ENCODE assay signal across 7 cellular contexts in the genomic region with DNA sequence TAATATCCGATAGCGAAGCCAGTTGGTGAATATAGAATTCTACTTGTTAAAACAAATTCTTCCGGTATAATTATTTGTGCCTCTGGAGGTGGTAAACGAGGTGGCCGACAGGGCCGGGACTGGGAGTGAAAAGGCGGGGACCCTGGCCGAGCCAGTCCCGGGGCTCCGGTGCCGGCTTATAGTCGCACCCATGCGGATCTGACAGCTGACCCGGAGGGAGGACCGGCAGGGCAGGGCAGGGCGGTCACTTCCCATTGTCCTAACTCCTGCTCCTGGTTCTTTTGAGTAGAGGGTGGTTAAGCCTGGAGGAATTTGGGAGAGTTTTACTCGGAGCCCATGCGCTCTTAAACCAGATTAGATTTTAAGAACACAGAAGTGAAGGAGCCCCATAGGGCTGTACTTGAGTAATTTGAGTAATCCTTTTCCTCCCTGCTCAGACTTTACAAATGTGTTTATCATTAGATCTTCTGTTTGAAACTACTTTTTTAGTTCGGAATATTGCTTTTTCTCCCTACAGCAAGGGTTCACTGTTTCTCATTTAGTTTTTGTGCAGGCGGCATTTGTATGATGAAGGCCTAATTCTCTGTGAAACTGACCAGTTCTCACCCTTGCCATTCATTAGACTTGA. TPM values are rescaled to one million over a fixed set of nuclear protein-coding genes. Genes with fewer than 3 reads are reported as not detected.
DNase-seq lines count a peak whose midpoint lies in the region; ATAC-seq lines count a peak whose summit lies in the region.

No MANE protein-coding gene starts in this region.

- no peaks in the 10 kb centered on the region for H3K27me3 ChIP-seq in GM23248 (replicated peaks; ENCODE audit: insufficient read depth)

- H3K9me2 ChIP-seq in GM23248 (ENCODE audit: insufficient read depth): no peaks in the 10 kb centered on the region

- H3K9me3 ChIP-seq in GM23248 (ENCODE audit: low read depth): no peaks in the 10 kb centered on the region

- 0 out of 2 replicates have a peak overlapping the region, but pooled peaks have one; percentile 2 for H3K27ac ChIP-seq in GM23248
- H3K27ac ChIP-seq in caudate nucleus (ENCODE audit: low read depth, low read length): peak overlapping the region; percentile 83

- peak overlapping the region; percentile 88 for H3K4me3 ChIP-seq in GM23248

- intact Hi-C loops in left colon (cut with DNase I, micrococcal nuclease): loop anchor here in 1 of 2 donors (5.0 kb wide), 1 partner anchor 215 kb away; no protein-coding TSS in a partner anchor

- H3K4me1 ChIP-seq in GM23248 (ENCODE audit: insufficient read depth): peaks cover 18% of the 10 kb centered on the region; the same call in 1 of the 2 replicates

- WGBS in GM23248 (ENCODE audit: low coverage in 1 of 2, low lambda C conversion rate in 2 of 2, missing lambda C conversion rate in 2 of 2), 2 experiments: 3 to 4% methylated on average over 19 to 20 of the region's 20 CpGs

- H3K79me2 ChIP-seq in GM23248 (ENCODE audit: insufficient read depth): peaks cover 65% of the 10 kb centered on the region

- H3K9ac ChIP-seq in GM23248: peak overlapping the region; percentile 84

- peak; percentile 55 for ATAC-seq in left colon
- ATAC-seq in HG03565 (IDR thresholded peaks at IDR 0.05; ENCODE audit: unreplicated experiment): no peak

- in situ Hi-C loops in GM23248 (cut with MboI): no loop called here

- peak overlapping the region; percentile 74 for H2AFZ ChIP-seq in GM23248

- H3K36me3 ChIP-seq in GM23248 (ENCODE audit: low read depth): no peaks in the 10 kb centered on the region

- H3F3A ChIP-seq in GM23248 (ENCODE audit: insufficient read depth): peaks cover 17% of the 10 kb centered on the region; the same call in 1 of the 2 replicates

- DNase-seq in GM23248: peak; percentile 55
- DNase-seq in RPMI7951 (ENCODE audit: low read depth): peak; percentile 33
- peak in 10 of 61 donors; percentile 8 to 50 (median 24) for DNase-seq in caudate nucleus (lab: John Stamatoyannopoulos, UW)
- peak; percentile 56 to 67 for DNase-seq in left colon
- peak; percentile 52 for DNase-seq in stimulated activated CD8-positive, alpha-beta memory T cell treated with anti-CD3 and anti-CD28 coated beads, Interleukin-4, amount 100 ng/mL, for 48 hours
- no peak for DNase-seq in NK-92 treated with Interleukin-12 subunit alpha and Interleukin-12 subunit beta, amount 100 ng/mL, for 24 hours (lab: John Stamatoyannopoulos, UW)

- H3K4me2 ChIP-seq in GM23248 (ENCODE audit: unreplicated experiment): peak overlapping the region; percentile 87

- H4K20me1 ChIP-seq in GM23248 (ENCODE audit: insufficient read depth): no peaks in the 10 kb centered on the region

RNA-seq across cellular contexts. Expression of a gene that starts 1.8 kb away (rescaled TPM):
- total RNA-seq in GM23248 (2014; rRNA removed; shearing (Covaris generic)): 13.4 and 14.2 TPM in 2 replicates
- 11.0 and 11.7 TPM in 2 replicates for polyA plus RNA-seq in GM23248 (2016; fragmentation: Nextera tagmentation; extraction: Ambion mirVana)
- 26.5 and 31.6 TPM in 2 replicates for total RNA-seq in RPMI7951 (2014; rRNA removed; shearing (Covaris generic))
- 10 to 100 TPM; 27.6 to 49.5 TPM for total RNA-seq in left colon
